In the genomic region with DNA sequence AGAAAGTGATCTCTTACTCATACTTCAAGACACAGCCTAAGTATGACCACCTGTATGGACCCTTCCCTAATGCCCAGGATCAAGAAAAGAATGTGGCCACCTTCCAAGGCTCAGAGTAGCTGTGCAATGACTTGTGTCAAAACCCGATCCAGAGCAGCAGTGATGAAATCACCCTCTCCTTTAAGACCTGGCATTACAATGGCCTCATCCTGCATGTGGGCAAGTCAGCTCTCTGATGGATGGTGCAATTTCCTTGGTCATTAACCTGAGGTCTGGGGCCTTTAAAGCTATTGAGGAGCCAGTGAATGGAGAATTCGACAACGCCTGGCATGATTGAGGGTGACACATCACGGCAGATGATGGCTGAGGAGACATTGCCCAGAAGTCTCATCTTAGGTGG, we compare ENCODE assay signal across 13 cellular contexts.
"Had no signal": no experiment of that assay in that cellular context is flagged by ENCODE, and none has a peak within 500 bp of the region (broad histone marks: within the 10 kb centered on the region; RNA-seq: fewer than 3 reads in every experiment).

No MANE protein-coding gene starts in this region.

- H3K36me3 ChIP-seq: neutrophil, upper lobe of right lung had no signal

- H3K27ac ChIP-seq: coronary artery, hepatocyte, lower lobe of right lung, neutrophil, upper lobe of right lung had no signal

- H3K27me3 ChIP-seq: hepatocyte, neutrophil, upper lobe of right lung had no signal

- H3K4me1 ChIP-seq: lower lobe of right lung, upper lobe of right lung had no signal

- H3K9me3 ChIP-seq: lower lobe of right lung, neutrophil, upper lobe of right lung had no signal

- H3K4me3 ChIP-seq: coronary artery, hepatocyte, lower lobe of right lung, upper lobe of right lung had no signal

- ATAC-seq: lower lobe of right lung, sciatic nerve, upper lobe of right lung had no signal

- DNase-seq: activated CD4-positive, alpha-beta T cell treated with anti-CD3 and anti-CD28 coated beads, Interleukin-2, amount 50 U/mL, for 4 hours; activated naive CD4-positive, alpha-beta T cell; activated T-cell treated with anti-CD3 and anti-CD28 coated beads, Interleukin-2, amount 50 U/mL, for 48 hours; effector CD4-positive, alpha-beta T cell; lower lobe of right lung; naive B cell; stimulated activated CD4-positive, alpha-beta T cell treated with anti-CD3 and anti-CD28 coated beads, Interleukin-2, amount 100 ng/mL, for 24 hours; stimulated activated naive CD4-positive, alpha-beta T cell treated with Interleukin-2 at 50 U/mL for 16 hours; upper lobe of right lung had no signal
